In genomic region chr2:168545439-168546082, GRCh38 we compare ENCODE assay signal across 9 cellular contexts.
DNase-seq lines count a peak whose midpoint lies in the region; ATAC-seq and TF ChIP-seq lines count a peak whose summit lies in the region.
"Had no signal": no experiment of that assay in that cellular context is flagged by ENCODE, and none has a peak within 500 bp of the region (broad histone marks: within the 10 kb centered on the region; RNA-seq: fewer than 3 reads in every experiment).

No MANE protein-coding gene starts in this region.

- peak; percentile 89 to 95 (median 92) for ATAC-seq in heart left ventricle
- no peak for ATAC-seq in GM18505 (IDR thresholded peaks at IDR 0.05; ENCODE audit: unreplicated experiment)
- no peak for ATAC-seq in HG03039 (IDR thresholded peaks at IDR 0.05; ENCODE audit: unreplicated experiment)

- H3K4me3 ChIP-seq in heart left ventricle = no peak overlapping the region

- no peak for TF ChIP-seq CTCF in heart left ventricle (IDR thresholded peaks at IDR 0.05)

- H3K9me3 ChIP-seq in heart left ventricle = peaks cover 0 to 7% (median 2%) of the 10 kb centered on the region in 12 donors

- H3K27me3 ChIP-seq in heart left ventricle = no peaks in the 10 kb centered on the region

- 64 to 72% (median 69%) methylated on average over 5 of the region's 5 CpGs for WGBS in heart left ventricle, 4 donors

- H3K4me1 ChIP-seq in heart left ventricle = peaks cover 0 to 37% (median 8%) of the 10 kb centered on the region in 12 donors

- DNase-seq in SIG-M5 treated with dmso at 0.1 percent for 504 hours (lab: John Stamatoyannopoulos, UW; ENCODE audit: unreplicated experiment) (peak; percentile 44), SIG-M5 (lab: John Stamatoyannopoulos, UW) (no peak), SW480 (ENCODE audit: low spot score) (peak; percentile 94), heart left ventricle (peak in 2 of 5 donors; percentile 37 to 61), stromal cell of bone marrow (ENCODE audit: low read depth) (peak; percentile 70)
- no peak for DNase-seq in activated CD4-positive, CD25-positive, alpha-beta regulatory T cell treated with anti-CD3 and anti-CD28 coated beads, Interleukin-2, amount 50 U/mL, for 72 hours
- DNase-seq: activated naive CD4-positive, alpha-beta T cell had no signal

- TF ChIP-seq POLR2A in heart left ventricle (IDR thresholded peaks at IDR 0.05) (no peak), GM18505 (IDR thresholded peaks at IDR 0.05; ENCODE audit: borderline replicate concordance, extremely low read depth, insufficient read depth, insufficient read length) (no peak)

- peaks cover 0 to 10% (median 0%) of the 10 kb centered on the region in 9 donors for H3K36me3 ChIP-seq in heart left ventricle

- intact Hi-C loops in heart left ventricle (cut with DNase I) = no loop called here

- H3K27ac ChIP-seq in heart left ventricle = peak overlapping the region; percentile 28 to 82 (median 72)

Comparison
In these comparisons a context has a peak if more than half of its experiments do, and no peak if none do; other contexts are left out.
1. DNase-seq: peak in SIG-M5 treated with dmso at 0.1 percent for 504 hours (single experiment), SW480 (single experiment) and stromal cell of bone marrow (single experiment); none in SIG-M5 (single experiment) and activated CD4-positive, CD25-positive, alpha-beta regulatory T cell treated with anti-CD3 and anti-CD28 coated beads, Interleukin-2, amount 50 U/mL, for 72 hours (single experiment).
2. ATAC-seq: peak in heart left ventricle (4 of 4); none in GM18505 (single experiment) and HG03039 (single experiment).